Comparison of ENCODE assay signal across 16 cellular contexts in genomic region chr17:81409190-81409935, GRCh38. TPM values are rescaled to one million over a fixed set of nuclear protein-coding genes. Genes with fewer than 3 reads are reported as not detected.
DNase-seq lines count a peak whose midpoint lies in the region; ATAC-seq and TF ChIP-seq lines count a peak whose summit lies in the region.
"Had no signal": no experiment of that assay in that cellular context is flagged by ENCODE, and none has a peak within 500 bp of the region (broad histone marks: within the 10 kb centered on the region; RNA-seq: fewer than 3 reads in every experiment).

No MANE protein-coding gene starts in this region.

- POLR2A ChIA-PET in RWPE1 (lab: Yijun Ruan, JAX; ENCODE audit: low non-redundant PET) = no interaction called here
- POLR2A ChIA-PET in naive thymus-derived CD4-positive, alpha-beta T cell (lab: Charles Lee) = interaction anchor here (2.0 kb wide), 1 partner anchor 13 kb away, joined by 5 read pairs; no protein-coding TSS in a partner anchor

- peak; percentile 21 for TF ChIP-seq CTCF in DND-41 (IDR thresholded peaks at IDR 0.05; ENCODE audit: borderline replicate concordance, extremely low read depth, low read length, poor library complexity, severe bottlenecking)
- TF ChIP-seq CTCF in RWPE1 (conservative IDR thresholded peaks at IDR 0.05; ENCODE audit: low read depth) = no peak
- TF ChIP-seq CTCF in nephron progenitor cell (IDR thresholded peaks at IDR 0.05) = no peak
- TF ChIP-seq CTCF in body of pancreas (IDR thresholded peaks at IDR 0.05) = no peak

- H3K36me3 ChIP-seq in DND-41 (ENCODE audit: insufficient read depth, low read length) (no peaks in the 10 kb centered on the region), body of pancreas (replicated peaks in 1 of 2; ENCODE audit: insufficient read depth in 1 of 2, low read depth in 2 of 2) (no peaks in the 10 kb centered on the region)
- H3K36me3 ChIP-seq in naive thymus-derived CD4-positive, alpha-beta T cell (ENCODE audit: control insufficient read depth in 2 of 3, insufficient read depth in 3 of 3, low read length in 3 of 3) = no peaks in the 10 kb centered on the region
- H3K36me3 ChIP-seq: breast epithelium, transverse colon had no signal

- peak overlapping the region in 1 of 9 donors; percentile 36 for H3K27ac Mint-ChIP-seq in naive thymus-derived CD4-positive, alpha-beta T cell
- H3K27ac Mint-ChIP-seq in nephron progenitor cell (no peak overlapping the region), T-helper 17 cell (no peak overlapping the region)
- no peak overlapping the region for H3K27ac Mint-ChIP-seq in activated naive CD8-positive, alpha-beta T cell treated with anti-CD3 and anti-CD28 coated beads, Interleukin-2, amount 50 U/mL, for 24 hours
- H3K27ac Mint-ChIP-seq: activated CD4-positive, alpha-beta T cell treated with anti-CD3 and anti-CD28 coated beads, Interleukin-2, amount 10 ng/mL, durations not matched to agents 24 days and 14 days; activated T-helper 17 cell treated with anti-CD3 and anti-CD28 coated beads, Interleukin-2, amount 50 U/mL, for 72 hours had no signal

- WGBS in body of pancreas, 2 donors = 76 to 81% methylated on average over 18 to 26 of the region's 27 CpGs

- no peak overlapping the region for H3K4me3 Mint-ChIP-seq in naive thymus-derived CD4-positive, alpha-beta T cell
- no peak overlapping the region for H3K4me3 Mint-ChIP-seq in nephron progenitor cell
- H3K4me3 Mint-ChIP-seq in activated naive CD8-positive, alpha-beta T cell treated with anti-CD3 and anti-CD28 coated beads, Interleukin-2, amount 50 U/mL, for 24 hours = no peak overlapping the region
- no peak overlapping the region for H3K4me3 Mint-ChIP-seq in T-helper 17 cell
- H3K4me3 Mint-ChIP-seq: activated CD4-positive, alpha-beta T cell treated with anti-CD3 and anti-CD28 coated beads, Interleukin-2, amount 10 ng/mL, durations not matched to agents 24 days and 14 days; activated T-helper 17 cell treated with anti-CD3 and anti-CD28 coated beads, Interleukin-2, amount 50 U/mL, for 72 hours had no signal

- DNase-seq in DND-41 (peak; percentile 16), NCI-H1105 (lab: John Stamatoyannopoulos, UW) (peak; percentile 38), RWPE1 (ENCODE audit: low spot score) (no peak), nephron progenitor cell (no peak), body of pancreas (no peak), T-helper 17 cell (no peak)
- no peak for DNase-seq in naive thymus-derived CD4-positive, alpha-beta T cell
- DNase-seq in activated naive CD8-positive, alpha-beta T cell treated with anti-CD3 and anti-CD28 coated beads, Interleukin-2, amount 50 U/mL, for 24 hours = no peak
- DNase-seq: activated CD4-positive, alpha-beta T cell treated with anti-CD3 and anti-CD28 coated beads, Interleukin-2, amount 10 ng/mL, durations not matched to agents 24 days and 14 days; Kasumi-1; left ventricle myocardium superior; occipital lobe; T-helper 2 cell; transverse colon had no signal

- 0 out of 3 replicates have a peak, but pooled peaks have one; percentile 41 for ATAC-seq in DND-41 (ENCODE audit: insufficient read depth, low read depth)
- peak; percentile 5 for ATAC-seq in naive thymus-derived CD4-positive, alpha-beta T cell
- ATAC-seq in body of pancreas = no peak
- no peak for ATAC-seq in activated naive CD8-positive, alpha-beta T cell treated with anti-CD3 and anti-CD28 coated beads, Interleukin-2, amount 50 U/mL, for 24 hours
- ATAC-seq in T-helper 17 cell = no peak
- ATAC-seq: activated T-helper 17 cell treated with anti-CD3 and anti-CD28 coated beads, Interleukin-2, amount 50 U/mL, for 72 hours; left ventricle myocardium superior had no signal

- H3K27me3 Mint-ChIP-seq in naive thymus-derived CD4-positive, alpha-beta T cell = peaks cover 8 to 43% (median 29%) of the 10 kb centered on the region in 5 donors
- H3K27me3 Mint-ChIP-seq in nephron progenitor cell (ENCODE audit: low read depth, poor library complexity) = no peaks in the 10 kb centered on the region
- peaks cover 34% of the 10 kb centered on the region for H3K27me3 Mint-ChIP-seq in activated naive CD8-positive, alpha-beta T cell treated with anti-CD3 and anti-CD28 coated beads, Interleukin-2, amount 50 U/mL, for 24 hours
- H3K27me3 Mint-ChIP-seq in T-helper 17 cell = peaks cover 53% of the 10 kb centered on the region

- H2AFZ ChIP-seq in DND-41 (ENCODE audit: low read depth, low read length) = no peak overlapping the region

- intact Hi-C loops in naive thymus-derived CD4-positive, alpha-beta T cell (cut with micrococcal nuclease) = no loop called here
- intact Hi-C loops in body of pancreas (cut with DNase I) = loop anchor here (10.0 kb wide), 1 partner anchor 65 kb away; no protein-coding TSS in a partner anchor

- H3K79me2 ChIP-seq in DND-41 (ENCODE audit: insufficient read depth, low read length) = no peaks in the 10 kb centered on the region

- no peaks in the 10 kb centered on the region for H3K36me3 Mint-ChIP-seq in naive thymus-derived CD4-positive, alpha-beta T cell
- no peaks in the 10 kb centered on the region for H3K36me3 Mint-ChIP-seq in nephron progenitor cell (ENCODE audit: low read depth)
- no peaks in the 10 kb centered on the region for H3K36me3 Mint-ChIP-seq in activated naive CD8-positive, alpha-beta T cell treated with anti-CD3 and anti-CD28 coated beads, Interleukin-2, amount 50 U/mL, for 24 hours (ENCODE audit: low read depth)
- peaks cover 4% of the 10 kb centered on the region for H3K36me3 Mint-ChIP-seq in T-helper 17 cell (ENCODE audit: low read depth)

- H3K4me1 Mint-ChIP-seq in naive thymus-derived CD4-positive, alpha-beta T cell = peaks cover 4 to 21% (median 16%) of the 10 kb centered on the region in 7 donors
- peaks cover 75% of the 10 kb centered on the region for H3K4me1 Mint-ChIP-seq in nephron progenitor cell
- peaks cover 13% of the 10 kb centered on the region for H3K4me1 Mint-ChIP-seq in activated naive CD8-positive, alpha-beta T cell treated with anti-CD3 and anti-CD28 coated beads, Interleukin-2, amount 50 U/mL, for 24 hours
- H3K4me1 Mint-ChIP-seq in T-helper 17 cell = peaks cover 16% of the 10 kb centered on the region

- H3K9ac ChIP-seq in DND-41 (ENCODE audit: low read depth, low read length) = no peak overlapping the region

- H3K4me1 ChIP-seq in DND-41 (ENCODE audit: insufficient read depth, low read length) (no peaks in the 10 kb centered on the region), body of pancreas (peaks cover 27% of the 10 kb centered on the region)
- peaks cover 17 to 23% of the 10 kb centered on the region in 2 donors for H3K4me1 ChIP-seq in naive thymus-derived CD4-positive, alpha-beta T cell (ENCODE audit: control insufficient read depth in 2 of 2, insufficient read depth in 2 of 2, low read length in 2 of 2)

- H3K27me3 ChIP-seq in DND-41 (ENCODE audit: insufficient read depth, low read length, poor library complexity) (peaks cover 6% of the 10 kb centered on the region), body of pancreas (no peaks in the 10 kb centered on the region)
- no peaks in the 10 kb centered on the region for H3K27me3 ChIP-seq in naive thymus-derived CD4-positive, alpha-beta T cell (ENCODE audit: control insufficient read depth in 2 of 2, insufficient read depth in 2 of 2, low read length in 2 of 2)
- H3K27me3 ChIP-seq: breast epithelium, transverse colon had no signal

- no peak overlapping the region for H3K27ac ChIP-seq in DND-41 (ENCODE audit: low read length)
- peak overlapping the region; percentile 18; the same call in 1 of the 2 replicates for H3K27ac ChIP-seq in RWPE1
- H3K27ac ChIP-seq in naive thymus-derived CD4-positive, alpha-beta T cell (ENCODE audit: low read depth, low read length) = no peak overlapping the region
- no peak overlapping the region for H3K27ac ChIP-seq in body of pancreas
- H3K27ac ChIP-seq: transverse colon had no signal

- H3K9me3 Mint-ChIP-seq in naive thymus-derived CD4-positive, alpha-beta T cell = no peaks in the 10 kb centered on the region
- no peaks in the 10 kb centered on the region for H3K9me3 Mint-ChIP-seq in nephron progenitor cell
- no peaks in the 10 kb centered on the region for H3K9me3 Mint-ChIP-seq in activated naive CD8-positive, alpha-beta T cell treated with anti-CD3 and anti-CD28 coated beads, Interleukin-2, amount 50 U/mL, for 24 hours
- H3K9me3 Mint-ChIP-seq: activated CD4-positive, alpha-beta T cell treated with anti-CD3 and anti-CD28 coated beads, Interleukin-2, amount 10 ng/mL, durations not matched to agents 24 days and 14 days; activated T-helper 17 cell treated with anti-CD3 and anti-CD28 coated beads, Interleukin-2, amount 50 U/mL, for 72 hours had no signal

- TF ChIP-seq POLR2A in body of pancreas (IDR thresholded peaks at IDR 0.05) = no peak

- peaks cover 22% of the 10 kb centered on the region for H4K20me1 ChIP-seq in DND-41 (ENCODE audit: insufficient read depth, low read length)

- H3K4me3 ChIP-seq in DND-41 (ENCODE audit: low read depth in 1 of 2, low read length in 2 of 2) (no peak overlapping the region), body of pancreas (no peak overlapping the region)
- H3K4me3 ChIP-seq in naive thymus-derived CD4-positive, alpha-beta T cell (ENCODE audit: low read length) = no peak overlapping the region
- H3K4me3 ChIP-seq: breast epithelium, transverse colon had no signal

- H3K9me3 ChIP-seq in DND-41 (ENCODE audit: insufficient read depth, low read length, severe bottlenecking) (no peaks in the 10 kb centered on the region), body of pancreas (no peaks in the 10 kb centered on the region), T-helper 17 cell (ENCODE audit: control insufficient read depth, low read length, poor library complexity, severe bottlenecking) (no peaks in the 10 kb centered on the region)
- H3K9me3 ChIP-seq in naive thymus-derived CD4-positive, alpha-beta T cell (ENCODE audit: control insufficient read depth in 2 of 3, low read length in 3 of 3) = no peaks in the 10 kb centered on the region
- H3K9me3 ChIP-seq: breast epithelium, transverse colon had no signal

- CTCF ChIA-PET in RWPE1 (lab: Yijun Ruan, JAX) = interaction anchor here (0.9 kb wide), 1 partner anchor 27 kb away, joined by 4 read pairs; no protein-coding TSS in a partner anchor
- CTCF ChIA-PET in naive thymus-derived CD4-positive, alpha-beta T cell (lab: Charles Lee) = no interaction called here

- H3K4me2 ChIP-seq in DND-41 (ENCODE audit: insufficient read depth, low read length) = no peak overlapping the region

RNA-seq across cellular contexts. Expression of gene BAHCC1, which starts 14.1 kb away (rescaled TPM):
- 1 to 10 TPM in 1 of 5 experiments, under 1 TPM in 3, not detected in 1; 0.05 to 3.8 (median 0.68) TPM for total RNA-seq in naive thymus-derived CD4-positive, alpha-beta T cell
- polyA plus RNA-seq in naive thymus-derived CD4-positive, alpha-beta T cell = not detected
- total RNA-seq in body of pancreas = 10 to 100 TPM in 1 of 2 donors, 1 to 10 TPM in 1; 5.7 to 14.8 TPM
- total RNA-seq in T-helper 17 cell = under 1 TPM; 0.22 to 0.29 TPM
- total RNA-seq: activated CD4-positive, alpha-beta T cell treated with anti-CD3 and anti-CD28 coated beads, Interleukin-2, amount 10 ng/mL, durations not matched to agents 24 days and 14 days had no signal

Comparison
In these comparisons a context has a peak if more than half of its experiments do, and no peak if none do; other contexts are left out.
1. ATAC-seq: peak in DND-41 (single experiment) and naive thymus-derived CD4-positive, alpha-beta T cell (single experiment); none in body of pancreas (single experiment), activated naive CD8-positive, alpha-beta T cell treated with anti-CD3 and anti-CD28 coated beads, Interleukin-2, amount 50 U/mL, for 24 hours (single experiment) and T-helper 17 cell (single experiment).
2. DNase-seq: peak in DND-41 (single experiment) and NCI-H1105 (single experiment); none in RWPE1 (single experiment), naive thymus-derived CD4-positive, alpha-beta T cell (0 of 9), nephron progenitor cell (single experiment), body of pancreas (0 of 4), activated naive CD8-positive, alpha-beta T cell treated with anti-CD3 and anti-CD28 coated beads, Interleukin-2, amount 50 U/mL, for 24 hours (single experiment) and T-helper 17 cell (0 of 3).